ENCODE assay signal across 7 cellular contexts in genomic region chr4:16226816-16227461, GRCh38.
A peak's percentile ranks its signal among the peaks of the same experiment; 100 is the strongest.
DNase-seq lines count a peak whose midpoint lies in the region; ATAC-seq and TF ChIP-seq lines count a peak whose summit lies in the region.

No MANE protein-coding gene starts in this region.

- H3K27ac ChIP-seq in epithelial cell of prostate (peak overlapping the region; percentile 81), mucosa of rectum (ENCODE audit: low read depth in 2 of 2, low read length in 2 of 2) (peak overlapping the region; percentile 93 to 95)

- no peaks in the 10 kb centered on the region for H3K27me3 ChIP-seq in mucosa of rectum (ENCODE audit: control insufficient read depth in 2 of 2, insufficient read depth in 2 of 2, low read length in 2 of 2)

- DNase-seq in NCI-H146 (lab: John Stamatoyannopoulos, UW) (peak; percentile 57), activated T-cell treated with anti-CD3 and anti-CD28 coated beads for 24 hours (ENCODE audit: low read depth) (peak; percentile 18), epithelial cell of prostate (ENCODE audit: low read depth, low spot score) (no peak)
- DNase-seq in stimulated activated naive CD8-positive, alpha-beta T cell treated with anti-CD3 and anti-CD28 coated beads, Interleukin-15, amount 100 ng/mL, for 72 hours, result peak; percentile 42 to 50

- H3K4me1 Mint-ChIP-seq in stimulated activated naive CD8-positive, alpha-beta T cell treated with anti-CD3 and anti-CD28 coated beads, Interleukin-15, amount 100 ng/mL, for 72 hours, result peaks cover 69% of the 10 kb centered on the region

- H3K4me3 Mint-ChIP-seq in stimulated activated naive CD8-positive, alpha-beta T cell treated with anti-CD3 and anti-CD28 coated beads, Interleukin-15, amount 100 ng/mL, for 72 hours, result peak overlapping the region; percentile 94 to 95

- TF ChIP-seq POLR2A in GM18505 (IDR thresholded peaks at IDR 0.05; ENCODE audit: borderline replicate concordance, extremely low read depth, insufficient read depth, insufficient read length), result no peak

- H3K4me1 ChIP-seq in mucosa of rectum (ENCODE audit: control insufficient read depth in 2 of 2, insufficient read depth in 2 of 2, low read length in 2 of 2), result peaks cover 16 to 38% of the 10 kb centered on the region in 2 donors

- peak overlapping the region; percentile 98 to 99 for H3K27ac Mint-ChIP-seq in stimulated activated naive CD8-positive, alpha-beta T cell treated with anti-CD3 and anti-CD28 coated beads, Interleukin-15, amount 100 ng/mL, for 72 hours

- peak overlapping the region; percentile 87 to 92 for H3K4me3 ChIP-seq in mucosa of rectum (ENCODE audit: low read length in 2 of 2)

- H3K36me3 ChIP-seq in mucosa of rectum (ENCODE audit: control insufficient read depth in 2 of 2, insufficient read depth in 2 of 2, low read length in 2 of 2), result no peaks in the 10 kb centered on the region

- no peaks in the 10 kb centered on the region for H3K9me3 ChIP-seq in mucosa of rectum (ENCODE audit: control insufficient read depth in 2 of 2, low read length in 2 of 2)

- no peaks in the 10 kb centered on the region for H3K27me3 Mint-ChIP-seq in stimulated activated naive CD8-positive, alpha-beta T cell treated with anti-CD3 and anti-CD28 coated beads, Interleukin-15, amount 100 ng/mL, for 72 hours

- H3K9me3 Mint-ChIP-seq in stimulated activated naive CD8-positive, alpha-beta T cell treated with anti-CD3 and anti-CD28 coated beads, Interleukin-15, amount 100 ng/mL, for 72 hours, result no peaks in the 10 kb centered on the region

- peak; percentile 39 for ATAC-seq in GM18505 (IDR thresholded peaks at IDR 0.05; ENCODE audit: unreplicated experiment)
- peak; percentile 35 for ATAC-seq in HG02623 (IDR thresholded peaks at IDR 0.05; ENCODE audit: unreplicated experiment)
- peak; percentile 39 for ATAC-seq in stimulated activated naive CD8-positive, alpha-beta T cell treated with anti-CD3 and anti-CD28 coated beads, Interleukin-15, amount 100 ng/mL, for 72 hours

- peak overlapping the region; percentile 87 to 94 for H3K9ac ChIP-seq in mucosa of rectum (ENCODE audit: low read depth in 1 of 2, low read length in 2 of 2)
